ENCODE assay signal across 17 cellular contexts in the genomic region with DNA sequence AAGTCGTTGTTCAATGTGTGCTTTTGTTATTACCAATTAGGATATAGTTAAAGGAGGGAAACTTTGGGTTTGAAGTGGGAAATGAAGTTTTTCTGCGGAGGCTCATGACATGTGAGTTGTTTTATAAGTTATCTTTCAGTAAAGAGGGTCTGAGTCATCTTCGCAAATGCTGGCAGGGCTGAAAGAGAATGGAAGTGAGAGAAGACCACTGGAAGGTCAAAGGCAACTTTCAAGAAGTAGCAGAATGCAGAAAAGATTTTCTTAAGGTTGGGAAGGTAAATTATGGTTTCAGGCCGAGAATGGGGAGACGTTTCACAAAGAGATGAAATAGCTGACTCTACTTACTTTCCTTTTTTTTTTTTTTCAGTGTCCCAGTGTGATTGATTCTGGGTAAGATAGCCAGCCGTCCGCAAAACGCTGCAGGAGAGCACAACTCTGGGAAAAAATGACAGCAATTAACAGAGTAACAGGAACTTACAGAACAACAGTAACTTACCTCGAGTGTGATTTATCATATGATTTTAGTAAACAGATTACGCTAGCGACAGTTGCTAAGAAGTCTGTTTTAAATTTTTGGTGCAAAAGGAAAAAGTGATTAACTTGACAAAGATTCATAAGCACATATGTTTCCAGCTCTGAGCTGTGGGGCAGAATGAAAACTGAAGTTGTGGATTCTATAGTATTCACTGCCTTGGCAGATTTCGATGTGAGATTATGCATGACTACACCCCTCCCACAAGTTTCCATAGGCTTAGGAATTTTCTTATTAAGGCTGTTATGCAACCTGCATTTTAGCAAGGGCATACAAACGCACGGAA. TPM values are rescaled to one million over a fixed set of nuclear protein-coding genes. Genes with fewer than 3 reads are reported as not detected.
DNase-seq lines count a peak whose midpoint lies in the region; ATAC-seq and TF ChIP-seq lines count a peak whose summit lies in the region.
"Had no signal": no experiment of that assay in that cellular context is flagged by ENCODE, and none has a peak within 500 bp of the region (broad histone marks: within the 10 kb centered on the region; RNA-seq: fewer than 3 reads in every experiment).

No MANE protein-coding gene starts in this region.

- CTCF ChIA-PET in IMR-90 (lab: Yijun Ruan, JAX) = no interaction called here

- dilution Hi-C loops in IMR-90 (cut with HindIII; ENCODE audit: low sequenced_read_pairs, unreplicated experiment) = no loop called here

- no peak overlapping the region for H4K8ac ChIP-seq in IMR-90 (ENCODE audit: low read depth in 2 of 2, low read length in 2 of 2)
- H4K8ac ChIP-seq in mesenchymal stem cell (ENCODE audit: low read length) = no peak overlapping the region

- ATAC-seq in IMR-90 (ENCODE audit: low read depth) = peak; percentile 90
- ATAC-seq in HG02798 (IDR thresholded peaks at IDR 0.05; ENCODE audit: poor library complexity, unreplicated experiment) = no peak
- ATAC-seq: natural killer cell treated with Interleukin-12 subunit alpha and Interleukin-12 subunit beta and Interleukin-15 and Interleukin-18, amount 100 ng/mL, for 72 hours; upper lobe of right lung had no signal

- BruUV-seq in IMR-90 (replicated peaks; lab: Mats Ljungman, UMichigan) = no TSS peak

- TF ChIP-seq POLR2A in IMR-90 (IDR thresholded peaks at IDR 0.05; ENCODE audit: low read depth, low read length) = no peak

- H3K4me1 ChIP-seq in IMR-90 (ENCODE audit: control insufficient read depth, insufficient read depth, low read length) (peaks cover 3% of the 10 kb centered on the region; the same call in 1 of the 2 replicates), mesenchymal stem cell (ENCODE audit: control insufficient read depth, insufficient read depth, low read depth, low read length) (no peaks in the 10 kb centered on the region)
- H3K4me1 ChIP-seq: spleen, upper lobe of right lung had no signal

- TF ChIP-seq CTCF in IMR-90 (conservative IDR thresholded peaks at IDR 0.05; ENCODE audit: low read depth, low read length) = no peak

- H3K9me1 ChIP-seq in IMR-90 (ENCODE audit: insufficient read depth, low read length) = no peaks in the 10 kb centered on the region

- H3K27ac ChIP-seq in IMR-90 (ENCODE audit: insufficient read depth, low read length) (no peak overlapping the region), epithelial cell of prostate (peak overlapping the region; percentile 65), mesenchymal stem cell (ENCODE audit: low read length, poor library complexity, severe bottlenecking) (peak overlapping the region; percentile 14)
- H3K27ac ChIP-seq: brain microvascular endothelial cell, spleen, upper lobe of right lung, WERI-Rb-1 had no signal

- H2AK5ac ChIP-seq in IMR-90 (ENCODE audit: low read depth, low read length) (no peak overlapping the region), mesenchymal stem cell (ENCODE audit: low read length, severe bottlenecking) (no peak overlapping the region)

- H3K14ac ChIP-seq in IMR-90 (replicated peaks; ENCODE audit: low read depth, low read length) (no peak overlapping the region), mesenchymal stem cell (ENCODE audit: low read length in 2 of 2) (no peak overlapping the region)

- no peak overlapping the region for H3K4ac ChIP-seq in IMR-90 (ENCODE audit: low read depth, low read length)
- no peak overlapping the region for H3K4ac ChIP-seq in mesenchymal stem cell (ENCODE audit: low read depth in 1 of 2, low read length in 2 of 2)

- H3K79me1 ChIP-seq in IMR-90 (ENCODE audit: low read depth in 1 of 2, low read length in 2 of 2) (no peaks in the 10 kb centered on the region), mesenchymal stem cell (replicated peaks; ENCODE audit: low read length, poor library complexity, severe bottlenecking) (no peaks in the 10 kb centered on the region)

- H3K9me3 ChIP-seq in IMR-90 (ENCODE audit: control insufficient read depth, insufficient read depth, low read length) (no peaks in the 10 kb centered on the region), mesenchymal stem cell (ENCODE audit: control insufficient read depth, low read length) (no peaks in the 10 kb centered on the region)
- H3K9me3 ChIP-seq: upper lobe of right lung had no signal

- H2AK9ac ChIP-seq in IMR-90 (replicated peaks; ENCODE audit: low read depth, low read length, poor library complexity) = no peak overlapping the region

- H2BK5ac ChIP-seq in IMR-90 (ENCODE audit: low read depth, low read length, poor library complexity, severe bottlenecking) (no peak overlapping the region), mesenchymal stem cell (ENCODE audit: low read depth, low read length, poor library complexity, severe bottlenecking) (no peak overlapping the region)

- H2AFZ ChIP-seq in IMR-90 (replicated peaks; ENCODE audit: low read length, poor library complexity) = no peak overlapping the region
- H2AFZ ChIP-seq in mesenchymal stem cell (ENCODE audit: low read depth, low read length) = no peak overlapping the region

- H4K91ac ChIP-seq in IMR-90 (ENCODE audit: insufficient read depth, low read depth, low read length) (no peak overlapping the region), mesenchymal stem cell (ENCODE audit: low read length) (no peak overlapping the region)

- H3K36me3 ChIP-seq in IMR-90 (ENCODE audit: control insufficient read depth, insufficient read depth, low read length) (no peaks in the 10 kb centered on the region), mesenchymal stem cell (ENCODE audit: control insufficient read depth in 1 of 2, insufficient read depth in 2 of 2, low read depth in 1 of 2, low read length in 2 of 2) (no peaks in the 10 kb centered on the region)
- H3K36me3 ChIP-seq: brain microvascular endothelial cell, upper lobe of right lung, WERI-Rb-1 had no signal

- no peak overlapping the region for H2BK120ac ChIP-seq in IMR-90 (ENCODE audit: low read depth, low read length)
- H2BK120ac ChIP-seq in mesenchymal stem cell (ENCODE audit: low read depth, low read length) = no peak overlapping the region

- H2BK15ac ChIP-seq in IMR-90 (ENCODE audit: low read depth, low read length) = no peak overlapping the region
- no peak overlapping the region for H2BK15ac ChIP-seq in mesenchymal stem cell (ENCODE audit: low read depth, poor library complexity, severe bottlenecking)

- H3K27me3 ChIP-seq in IMR-90 (ENCODE audit: control insufficient read depth, insufficient read depth, low read length) (no peaks in the 10 kb centered on the region), mesenchymal stem cell (ENCODE audit: control insufficient read depth in 1 of 2, insufficient read depth in 1 of 2, low read length in 2 of 2) (no peaks in the 10 kb centered on the region)
- H3K27me3 ChIP-seq: brain microvascular endothelial cell, spleen, upper lobe of right lung had no signal

- no peaks in the 10 kb centered on the region for H4K20me1 ChIP-seq in IMR-90 (ENCODE audit: insufficient read depth, low read length)

- intact Hi-C loops in IMR-90 (cut with micrococcal nuclease) = no loop called here

- 73% methylated on average over 2 of the region's 14 CpGs; no CpG with 5 or more reads in 1 of the 2 experiments for WGBS in IMR-90 (ENCODE audit: extremely low coverage in 2 of 2, insufficient read length in 1 of 2), 2 experiments
- WGBS in mesenchymal stem cell = 58% methylated on average over 10 of the region's 14 CpGs

- DNase-seq in ACHN = peak; percentile 62
- peak; percentile 63 for DNase-seq in IMR-90
- peak; percentile 57 for DNase-seq in epithelial cell of prostate (ENCODE audit: low read depth, low spot score)
- DNase-seq in mesenchymal stem cell = peak; percentile 72
- DNase-seq in RPMI8226 = no peak
- no peak for DNase-seq in NCI-H2227 treated with DMSO at 0.1 percent for 48 hours (lab: John Stamatoyannopoulos, UW)
- no peak for DNase-seq in COLO668 (lab: John Stamatoyannopoulos, UW; ENCODE audit: unreplicated experiment)
- DNase-seq: activated T-cell treated with anti-CD3 and anti-CD28 coated beads for 4 hours, brain microvascular endothelial cell, HCEC 1CT, NCI-H1092, NCI-H524 treated with DMSO at 0.1 percent for 48 hours, spleen, upper lobe of right lung, WERI-Rb-1 had no signal

- peak overlapping the region; percentile 31; the same call in 1 of the 2 replicates for H3K18ac ChIP-seq in IMR-90 (ENCODE audit: low read depth, low read length)
- H3K18ac ChIP-seq in mesenchymal stem cell (ENCODE audit: low read depth in 1 of 2, low read length in 2 of 2) = no peak overlapping the region

- no peak overlapping the region for H3K9ac ChIP-seq in IMR-90 (ENCODE audit: low read depth, low read length)
- H3K9ac ChIP-seq in mesenchymal stem cell (ENCODE audit: low read length) = peak overlapping the region; percentile 92

- H4K5ac ChIP-seq in IMR-90 (ENCODE audit: low read depth, low read length) = no peak overlapping the region

- no peak overlapping the region for H3K23ac ChIP-seq in IMR-90 (ENCODE audit: low read depth, low read length)
- no peak overlapping the region for H3K23ac ChIP-seq in mesenchymal stem cell (ENCODE audit: low read length in 2 of 2)

- TF ChIP-seq RAD21 in IMR-90 (IDR thresholded peaks at IDR 0.05; ENCODE audit: low read length) = no peak

- in situ Hi-C loops in ACHN (cut with HindIII; ENCODE audit: low pct_ligation_motif_present, low pct_unique_long_range_greater_than_20kb, low sequenced_read_pairs) (no loop called here), IMR-90 (cut with MboI; ENCODE audit: low sequenced_read_pairs) (no loop called here)

- H3K4me3 ChIP-seq in IMR-90 (ENCODE audit: insufficient read depth, low read depth, low read length) = no peak overlapping the region
- peak overlapping the region in 1 of 2 experiments; percentile 67 for H3K4me3 ChIP-seq in mesenchymal stem cell (ENCODE audit: insufficient read depth in 1 of 2, low read depth in 1 of 2, low read length in 2 of 2)
- H3K4me3 ChIP-seq: spleen, upper lobe of right lung had no signal

- no peak overlapping the region for H3K56ac ChIP-seq in IMR-90 (ENCODE audit: extremely low read depth, insufficient read depth, low read length)

- H3K4me2 ChIP-seq in IMR-90 (ENCODE audit: low read depth, low read length) (peak overlapping the region; percentile 35; the same call in 1 of the 2 replicates), mesenchymal stem cell (ENCODE audit: low read length, poor library complexity, severe bottlenecking) (no peak overlapping the region)

- H2BK20ac ChIP-seq in IMR-90 (ENCODE audit: low read depth, low read length) = no peak overlapping the region

- no peak overlapping the region for H2BK12ac ChIP-seq in mesenchymal stem cell (ENCODE audit: low read length in 2 of 2)

- POLR2A ChIA-PET in IMR-90 (lab: Charles Lee; ENCODE audit: unreplicated experiment) = no interaction called here

TF ChIP-seq in IMR-90, 13 proteins besides CTCF, POLR2A, EP300 and RAD21:
- TF ChIP-seq NFE2L2 (IDR thresholded peaks at IDR 0.05; ENCODE audit: low read depth, low read length) (no peak), CEBPB (IDR thresholded peaks at IDR 0.05; ENCODE audit: low read depth, low read length) (peak; percentile 78)
TF ChIP-seq in IMR-90: peak in this region for 1.

RNA-seq across cellular contexts. Expression of gene ACTR3, which starts 46.8 kb away (rescaled TPM):
- 307 and 645 TPM in 2 replicates for total RNA-seq in IMR-90 (2012; rRNA removed)
- 201 and 246 TPM in 2 replicates for polyA plus RNA-seq in IMR-90 (2012; rRNA removed)
- polyA plus RNA-seq in IMR-90 (2012; cell fraction: cytosol; rRNA removed) = 28.9 and 70.5 TPM in 2 replicates
- polyA plus RNA-seq in IMR-90 (2012; cell fraction: nucleus; rRNA removed; ENCODE audit: low replicate concordance) = 8.1 and 74.7 TPM in 2 replicates
- polyA plus RNA-seq in mesenchymal stem cell (2013, experiment 1 of 2) = 208 TPM
- 206 TPM for polyA plus RNA-seq in mesenchymal stem cell (2013, experiment 2 of 2)

Comparison
In these comparisons a context has a peak if more than half of its experiments do, and no peak if none do; other contexts are left out.
1. DNase-seq: peak in ACHN (single experiment), IMR-90 (single experiment), epithelial cell of prostate (single experiment) and mesenchymal stem cell (single experiment); none in RPMI8226 (single experiment), NCI-H2227 treated with DMSO at 0.1 percent for 48 hours (single experiment) and COLO668 (single experiment).